Comparison of ENCODE assay signal across 24 cellular contexts in genomic region chr1:21662426-21663250, GRCh38. TPM values are rescaled to one million over a fixed set of nuclear protein-coding genes. Genes with fewer than 3 reads are reported as not detected.
A peak's percentile ranks its signal among the peaks of the same experiment; 100 is the strongest.
DNase-seq lines count a peak whose midpoint lies in the region; ATAC-seq and TF ChIP-seq lines count a peak whose summit lies in the region.
"Had no signal": no experiment of that assay in that cellular context is flagged by ENCODE, and none has a peak within 500 bp of the region (broad histone marks: within the 10 kb centered on the region; RNA-seq: fewer than 3 reads in every experiment).

No MANE protein-coding gene starts in this region.

- H3K4me3 ChIP-seq in dorsolateral prefrontal cortex, result no peak overlapping the region
- no peak overlapping the region for H3K4me3 ChIP-seq in sigmoid colon
- no peak overlapping the region for H3K4me3 ChIP-seq in psoas muscle
- H3K4me3 ChIP-seq: BLaER1 treated with 17β-estradiol and CSF1 and Interleukin-3, amounts not matched to agents 10 nM and 100 nM; Peyer's patch; SJCRH30 had no signal

- no peak overlapping the region for H3K4me3 Mint-ChIP-seq in activated CD8-positive, alpha-beta memory T cell treated with anti-CD3 and anti-CD28 coated beads, Interleukin-2, amount 10 ng/mL, durations not matched to agents 7 days and 5 days
- H3K4me3 Mint-ChIP-seq: CD8-positive, alpha-beta T cell had no signal

- H3K27ac ChIP-seq in dorsolateral prefrontal cortex (peak overlapping the region in 33 of 59 donors; percentile 0 to 82 (median 53)), sigmoid colon (no peak overlapping the region), psoas muscle (no peak overlapping the region)
- H3K27ac ChIP-seq: BLaER1 treated with 17β-estradiol and CSF1 and Interleukin-3, amounts not matched to agents 10 nM and 100 nM; HL-60; Peyer's patch; SJCRH30 had no signal

- H3K27me3 Mint-ChIP-seq in activated CD8-positive, alpha-beta memory T cell treated with anti-CD3 and anti-CD28 coated beads, Interleukin-2, amount 10 ng/mL, durations not matched to agents 7 days and 5 days, result peaks cover 33% of the 10 kb centered on the region

- no peaks in the 10 kb centered on the region for H3K36me3 Mint-ChIP-seq in activated CD8-positive, alpha-beta memory T cell treated with anti-CD3 and anti-CD28 coated beads, Interleukin-2, amount 10 ng/mL, durations not matched to agents 7 days and 5 days
- H3K36me3 Mint-ChIP-seq: CD8-positive, alpha-beta T cell had no signal

- H3K4me1 ChIP-seq in sigmoid colon (peaks cover 0 to 6% (median 5%) of the 10 kb centered on the region in 4 donors), psoas muscle (no peaks in the 10 kb centered on the region)
- H3K4me1 ChIP-seq: SJCRH30 had no signal

- H3K36me3 ChIP-seq in sigmoid colon, result no peaks in the 10 kb centered on the region
- H3K36me3 ChIP-seq in psoas muscle (ENCODE audit: insufficient read depth in 1 of 2, low read depth in 1 of 2), result no peaks in the 10 kb centered on the region
- H3K36me3 ChIP-seq: BLaER1 treated with 17β-estradiol and CSF1 and Interleukin-3, amounts not matched to agents 10 nM and 100 nM; Peyer's patch; SJCRH30 had no signal

- CTCF ChIA-PET in activated CD8-positive, alpha-beta memory T cell treated with anti-CD3 and anti-CD28 coated beads, Interleukin-2, amount 10 ng/mL, durations not matched to agents 7 days and 5 days (lab: Charles Lee), result no interaction called here

- TF ChIP-seq CTCF in dorsolateral prefrontal cortex (IDR thresholded peaks at IDR 0.05 in 54 of 56, conservative IDR thresholded peaks at IDR 0.05 in 2 of 56; ENCODE audit: low read depth in 1 of 56, partially characterized antibody in 56 of 56) (no peak), sigmoid colon (IDR thresholded peaks at IDR 0.05) (no peak), psoas muscle (IDR thresholded peaks at IDR 0.05) (no peak)

- H3K9me3 Mint-ChIP-seq in activated CD8-positive, alpha-beta memory T cell treated with anti-CD3 and anti-CD28 coated beads, Interleukin-2, amount 10 ng/mL, durations not matched to agents 7 days and 5 days (ENCODE audit: low read depth), result no peaks in the 10 kb centered on the region
- H3K9me3 Mint-ChIP-seq: CD8-positive, alpha-beta T cell had no signal

- 71 to 81% methylated on average over 6 of the region's 6 CpGs for WGBS in sigmoid colon, 2 donors
- WGBS in psoas muscle, 3 donors, result 63 to 67% (median 64%) methylated on average over 6 of the region's 6 CpGs

- no peak overlapping the region for H3K27ac Mint-ChIP-seq in activated CD8-positive, alpha-beta memory T cell treated with anti-CD3 and anti-CD28 coated beads, Interleukin-2, amount 10 ng/mL, durations not matched to agents 7 days and 5 days
- H3K27ac Mint-ChIP-seq: CD8-positive, alpha-beta T cell had no signal

- no peak for TF ChIP-seq EP300 in sigmoid colon (IDR thresholded peaks at IDR 0.05)

- intact Hi-C loops in dorsolateral prefrontal cortex (cut with DNase I) (loop anchor here (10.0 kb wide), 4 partner anchors 292 to 428 kb away; no protein-coding TSS in a partner anchor), sigmoid colon (cut with DNase I) (no loop called here), psoas muscle (cut with DNase I) (no loop called here)

- no peak for ATAC-seq in activated CD8-positive, alpha-beta memory T cell treated with anti-CD3 and anti-CD28 coated beads, Interleukin-2, amount 10 ng/mL, durations not matched to agents 7 days and 5 days
- ATAC-seq in psoas muscle (no peak), HG03095 (IDR thresholded peaks at IDR 0.05; ENCODE audit: unreplicated experiment) (no peak)
- ATAC-seq: CD8-positive, alpha-beta T cell had no signal

- peak; percentile 1 for DNase-seq in activated CD8-positive, alpha-beta memory T cell treated with anti-CD3 and anti-CD28 coated beads, Interleukin-2, amount 50 U/mL, for 4 hours
- DNase-seq in activated CD8-positive, alpha-beta memory T cell treated with anti-CD3 and anti-CD28 coated beads, Interleukin-2, amount 10 ng/mL, durations not matched to agents 7 days and 5 days, result no peak
- DNase-seq in NCI-H2227 treated with DMSO at 0.1 percent for 48 hours (lab: John Stamatoyannopoulos, UW), result peak; percentile 33
- peak in 4 of 10 donors; percentile 12 to 24 (median 16) for DNase-seq in dorsolateral prefrontal cortex
- peak; percentile 11 for DNase-seq in sigmoid colon
- DNase-seq in psoas muscle, result no peak
- no peak for DNase-seq in cerebellar nuclear complex (lab: John Stamatoyannopoulos, UW)
- DNase-seq: 8988T; Calu3; CD8-positive, alpha-beta T cell; DMS153; KG1; NCI-H1092; NCI-H1436; NCI-H187 treated with DMSO at 0.1 percent for 48 hours; NCI-H226; NCI-H510A treated with DMSO at 0.1 percent for 48 hours; NCI-H774; SJCRH30 had no signal

- TF ChIP-seq POLR2A in sigmoid colon (IDR thresholded peaks at IDR 0.05), result no peak

- H3K27me3 ChIP-seq in dorsolateral prefrontal cortex (peaks cover 0 to 4% (median 0%) of the 10 kb centered on the region in 45 donors), sigmoid colon (peaks cover 11 to 81% (median 54%) of the 10 kb centered on the region in 3 donors), psoas muscle (ENCODE audit: insufficient read depth in 3 of 3, low read length in 2 of 3) (peaks cover 0 to 84% (median 14%) of the 10 kb centered on the region in 3 donors)
- H3K27me3 ChIP-seq: SJCRH30 had no signal

- peaks cover 11% of the 10 kb centered on the region for H3K4me1 Mint-ChIP-seq in activated CD8-positive, alpha-beta memory T cell treated with anti-CD3 and anti-CD28 coated beads, Interleukin-2, amount 10 ng/mL, durations not matched to agents 7 days and 5 days

- H3K9me3 ChIP-seq in sigmoid colon (no peaks in the 10 kb centered on the region), psoas muscle (no peaks in the 10 kb centered on the region)
- H3K9me3 ChIP-seq: BLaER1 treated with 17β-estradiol and CSF1 and Interleukin-3, amounts not matched to agents 10 nM and 100 nM; Peyer's patch; SJCRH30 had no signal

RNA-seq across cellular contexts. Expression of gene RAP1GAP, which starts 6.5 kb away (rescaled TPM):
- total RNA-seq in activated CD8-positive, alpha-beta memory T cell treated with anti-CD3 and anti-CD28 coated beads, Interleukin-2, amount 10 ng/mL, durations not matched to agents 7 days and 5 days, result under 1 TPM; 0.12 to 0.29 TPM
- total RNA-seq in dorsolateral prefrontal cortex (100 to 1,000 TPM; 108 to 286 (median 187) TPM), sigmoid colon (under 1 TPM in 3 of 4 donors, not detected in 1; 0.33 to 0.71 (median 0.54) TPM), psoas muscle (under 1 TPM in 3 of 4 donors, not detected in 1; 0.21 to 0.57 (median 0.32) TPM)
- polyA plus RNA-seq in sigmoid colon (10 to 100 TPM; 24.3 to 47.4 (median 43.9) TPM), psoas muscle (under 1 TPM in 2 of 3 donors, not detected in 1; 0.04 TPM)
- total RNA-seq: OCI-LY7 had no signal

Comparison
In these comparisons a context has a peak if more than half of its experiments do, and no peak if none do; other contexts are left out.
1. DNase-seq: peak in activated CD8-positive, alpha-beta memory T cell treated with anti-CD3 and anti-CD28 coated beads, Interleukin-2, amount 50 U/mL, for 4 hours (single experiment), NCI-H2227 treated with DMSO at 0.1 percent for 48 hours (single experiment) and sigmoid colon (single experiment); none in activated CD8-positive, alpha-beta memory T cell treated with anti-CD3 and anti-CD28 coated beads, Interleukin-2, amount 10 ng/mL, durations not matched to agents 7 days and 5 days (single experiment), psoas muscle (0 of 2) and cerebellar nuclear complex (0 of 2).
2. H3K27ac ChIP-seq: peak in dorsolateral prefrontal cortex (33 of 59); none in sigmoid colon (0 of 4) and psoas muscle (single experiment).
3. RNA of gene RAP1GAP, which starts 6.5 kb away (total RNA-seq): 108 to 286 TPM in dorsolateral prefrontal cortex; 0.33 to 0.71 TPM in sigmoid colon, 0.21 to 0.57 TPM in psoas muscle and 0.12 to 0.29 TPM in activated CD8-positive, alpha-beta memory T cell treated with anti-CD3 and anti-CD28 coated beads, Interleukin-2, amount 10 ng/mL, durations not matched to agents 7 days and 5 days; every median in the first group is over 10 times any median in the second.
4. intact Hi-C loops: an anchor here in dorsolateral prefrontal cortex (10.0 kb wide); none called in sigmoid colon and psoas muscle.